ENCODE assay signal across 1 cellular context in genomic region chr15:82832601-82833209, GRCh38.
TF ChIP-seq lines count a peak whose summit lies in the region.

No MANE protein-coding gene starts in this region.

TF ChIP-seq in K562, 482 proteins besides CTCF, POLR2A, EP300 and RAD21 (continued from another document):
- TF ChIP-seq FOSL1 (tag; conservative IDR thresholded peaks at IDR 0.05), result peak; percentile 89
